8 cellular contexts compared by ENCODE assay signal in the genomic region with DNA sequence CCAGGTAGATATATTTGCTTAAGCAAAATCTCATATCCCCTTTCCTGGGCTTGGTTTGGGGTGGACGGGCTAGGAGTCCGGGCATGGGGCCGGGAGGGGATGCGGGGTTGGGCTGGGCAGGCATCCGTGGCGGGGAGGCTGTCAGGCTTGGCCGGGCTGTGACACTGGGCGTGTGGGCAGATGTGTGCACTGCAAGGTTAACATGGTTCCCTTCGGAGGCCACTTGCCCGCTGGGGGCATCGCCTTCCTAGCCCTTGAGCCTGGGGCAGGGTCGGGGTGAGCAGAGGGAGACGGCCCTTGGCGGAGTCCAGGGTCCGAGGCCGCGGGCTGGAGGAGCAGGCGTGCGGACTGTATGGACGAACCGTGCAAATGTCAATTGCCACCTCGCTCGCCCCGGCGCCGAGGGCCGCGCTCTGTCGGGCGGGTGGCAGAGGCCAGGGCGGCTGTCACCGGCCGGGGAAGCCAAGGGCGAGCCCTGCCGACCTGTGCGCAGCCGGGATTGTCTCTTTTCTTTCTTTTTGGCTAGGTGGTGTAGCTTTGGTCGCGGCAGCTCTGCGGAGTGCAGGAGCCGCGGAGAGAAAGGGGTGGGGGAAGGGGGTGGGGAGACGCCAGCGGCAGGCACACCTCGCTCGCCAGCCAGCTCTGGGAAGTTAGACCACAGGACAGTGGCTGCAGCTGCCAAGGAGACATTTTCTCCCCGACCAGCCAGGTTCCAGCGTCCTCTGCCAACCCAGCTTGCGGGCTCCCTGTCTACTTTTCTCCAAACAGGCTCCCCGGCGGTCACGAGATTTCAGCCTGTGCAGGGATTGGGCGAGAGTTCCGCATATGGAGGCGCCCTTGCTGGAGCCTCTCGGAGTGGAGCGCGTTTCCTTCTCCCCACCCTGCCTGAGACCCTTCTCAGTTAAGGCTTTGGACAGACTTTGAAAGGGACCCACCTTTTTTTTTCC. TPM values are rescaled to one million over a fixed set of nuclear protein-coding genes. Genes with fewer than 3 reads are reported as not detected.
DNase-seq lines count a peak whose midpoint lies in the region; ATAC-seq and TF ChIP-seq lines count a peak whose summit lies in the region.

No MANE protein-coding gene starts in this region.

- peak overlapping the region; percentile 75 to 95 (median 84) for H3K4me3 ChIP-seq in BLaER1 treated with 17β-estradiol and CSF1 and Interleukin-3, amounts not matched to agents 10 nM and 100 nM
- H3K4me3 ChIP-seq in lung: peak overlapping the region; percentile 73

- peaks cover 8 to 29% (median 24%) of the 10 kb centered on the region in 11 experiments; a peak in 21 of 22 replicates for H3K36me3 ChIP-seq in BLaER1 treated with 17β-estradiol and CSF1 and Interleukin-3, amounts not matched to agents 10 nM and 100 nM
- no peaks in the 10 kb centered on the region for H3K36me3 ChIP-seq in lung (ENCODE audit: control insufficient read depth in 2 of 2, insufficient read depth in 2 of 2, low read length in 2 of 2)

- peaks cover 0 to 25% (median 0%) of the 10 kb centered on the region in 11 experiments; a peak in 6 of 22 replicates for H4K20me1 ChIP-seq in BLaER1 treated with 17β-estradiol and CSF1 and Interleukin-3, amounts not matched to agents 10 nM and 100 nM

- H3K9ac ChIP-seq in BLaER1 treated with 17β-estradiol and CSF1 and Interleukin-3, amounts not matched to agents 10 nM and 100 nM: peak overlapping the region; percentile 77 to 91 (median 83)

- H3K4me3 Mint-ChIP-seq in activated CD4-positive, alpha-beta memory T cell treated with anti-CD3 and anti-CD28 coated beads, Interleukin-2, amount 10 ng/mL, durations not matched to agents 7 days and 5 days: peak overlapping the region; percentile 77

- ATAC-seq in HG03442 (IDR thresholded peaks at IDR 0.05; ENCODE audit: unreplicated experiment): peak; percentile 29
- peak; percentile 38 for ATAC-seq in lung (ENCODE audit: insufficient read depth, low FRiP score)

- peak overlapping the region; percentile 86 for H3K27ac Mint-ChIP-seq in activated CD4-positive, alpha-beta memory T cell treated with anti-CD3 and anti-CD28 coated beads, Interleukin-2, amount 10 ng/mL, durations not matched to agents 7 days and 5 days

- H3K9me3 ChIP-seq in BLaER1 treated with 17β-estradiol and CSF1 and Interleukin-3, amounts not matched to agents 10 nM and 100 nM (replicated peaks in 1 of 11): no peaks in the 10 kb centered on the region
- H3K9me3 ChIP-seq in lung (ENCODE audit: control insufficient read depth in 2 of 2, insufficient read depth in 1 of 2, low read length in 1 of 2): no peaks in the 10 kb centered on the region

- no peaks in the 10 kb centered on the region for H3K9me3 Mint-ChIP-seq in activated CD4-positive, alpha-beta memory T cell treated with anti-CD3 and anti-CD28 coated beads, Interleukin-2, amount 10 ng/mL, durations not matched to agents 7 days and 5 days

- peaks cover 21 to 27% (median 23%) of the 10 kb centered on the region in 10 experiments for H3K4me1 ChIP-seq in BLaER1 treated with 17β-estradiol and CSF1 and Interleukin-3, amounts not matched to agents 10 nM and 100 nM
- no peaks in the 10 kb centered on the region for H3K4me1 ChIP-seq in lung (ENCODE audit: control insufficient read depth in 2 of 2, insufficient read depth in 2 of 2, low read length in 2 of 2)

- peak; percentile 42 for DNase-seq in GM19238 (ENCODE audit: insufficient read length, low spot score)
- DNase-seq in NCI-H82 (lab: John Stamatoyannopoulos, UW): peak; percentile 89
- DNase-seq in activated CD4-positive, alpha-beta memory T cell treated with anti-CD3 and anti-CD28 coated beads, Interleukin-2, amount 10 ng/mL, durations not matched to agents 7 days and 5 days: peak; percentile 75
- peak; percentile 86 for DNase-seq in ecto neural progenitor cell (ENCODE audit: low spot score)
- DNase-seq in lung (ENCODE audit: low spot score): peak; percentile 86
- DNase-seq in stimulated activated CD4-positive, alpha-beta T cell treated with anti-CD3 and anti-CD28 coated beads, TNF-alpha, amount 100 ng/mL, for 24 hours (ENCODE audit: low read depth in 3 of 3): peak; percentile 47 to 63 (median 48)

- H3K27ac ChIP-seq in BLaER1 treated with 17β-estradiol and CSF1 and Interleukin-3, amounts not matched to agents 10 nM and 100 nM: peak overlapping the region; percentile 50 to 83 (median 74); a peak in 21 of 22 replicates
- peak overlapping the region; percentile 80 to 86 for H3K27ac ChIP-seq in lung (ENCODE audit: low read depth in 1 of 2, low read length in 1 of 2)

- no peaks in the 10 kb centered on the region for H3K27me3 ChIP-seq in BLaER1 treated with 17β-estradiol and CSF1 and Interleukin-3, amounts not matched to agents 10 nM and 100 nM
- no peaks in the 10 kb centered on the region for H3K27me3 ChIP-seq in lung (ENCODE audit: control insufficient read depth, insufficient read depth)

- peaks cover 22% of the 10 kb centered on the region for H3K4me1 Mint-ChIP-seq in activated CD4-positive, alpha-beta memory T cell treated with anti-CD3 and anti-CD28 coated beads, Interleukin-2, amount 10 ng/mL, durations not matched to agents 7 days and 5 days

- H3K27me3 Mint-ChIP-seq in activated CD4-positive, alpha-beta memory T cell treated with anti-CD3 and anti-CD28 coated beads, Interleukin-2, amount 10 ng/mL, durations not matched to agents 7 days and 5 days: no peaks in the 10 kb centered on the region

- H3K36me3 Mint-ChIP-seq in activated CD4-positive, alpha-beta memory T cell treated with anti-CD3 and anti-CD28 coated beads, Interleukin-2, amount 10 ng/mL, durations not matched to agents 7 days and 5 days (ENCODE audit: low read depth): peaks cover 21% of the 10 kb centered on the region

- CTCF ChIA-PET in activated CD4-positive, alpha-beta memory T cell treated with anti-CD3 and anti-CD28 coated beads, Interleukin-2, amount 10 ng/mL, durations not matched to agents 7 days and 5 days (lab: Charles Lee): interaction anchor here (0.7 to 1.7 kb wide), 5 partner anchors 61 to 319 kb away, joined by 3 to 6 read pairs (median 3); partner anchors contain the start of genes KCNH1 and SLC30A1

- H3K4me2 ChIP-seq in BLaER1 treated with 17β-estradiol and CSF1 and Interleukin-3, amounts not matched to agents 10 nM and 100 nM: peak overlapping the region; percentile 75 to 95 (median 90)

- POLR2A ChIA-PET in activated CD4-positive, alpha-beta memory T cell treated with anti-CD3 and anti-CD28 coated beads, Interleukin-2, amount 10 ng/mL, durations not matched to agents 7 days and 5 days (lab: Charles Lee): interaction anchor here (0.6 to 1.6 kb wide), 12 partner anchors 10 to 886 kb away, joined by 3 to 6 read pairs (median 3); no protein-coding TSS in a partner anchor

- 1% methylated on average over 55 to 58 of the region's 58 CpGs for WGBS in lung, 2 donors

- TF ChIP-seq CTCF in lung (IDR thresholded peaks at IDR 0.05; ENCODE audit: control extremely low read depth, extremely low read depth): no peak

RNA-seq across cellular contexts. Expression of gene RCOR3, which starts 1.3 kb away (rescaled TPM):
- 10 to 100 TPM; 47.8 to 52.7 TPM for total RNA-seq in activated CD4-positive, alpha-beta memory T cell treated with anti-CD3 and anti-CD28 coated beads, Interleukin-2, amount 10 ng/mL, durations not matched to agents 7 days and 5 days
- total RNA-seq in lung: 100 to 1,000 TPM in 1 of 2 donors, 10 to 100 TPM in 1; 41.9 to 102 TPM
- 10 to 100 TPM; 16.6 to 26.8 TPM for polyA plus RNA-seq in lung

Comparison
In these comparisons a context has a peak if more than half of its experiments do, and no peak if none do; other contexts are left out.
1. Peak in every context shown above with its lines: DNase-seq, ATAC-seq, H3K4me3 ChIP-seq and H3K27ac ChIP-seq.